ENCODE assay signal across 18 cellular contexts in genomic region chr9:75683591-75683990, GRCh38.
"Had no signal": no experiment of that assay in that cellular context is flagged by ENCODE, and none has a peak within 500 bp of the region (broad histone marks: within the 10 kb centered on the region; RNA-seq: fewer than 3 reads in every experiment).

No MANE protein-coding gene starts in this region.

- H3K36me3 ChIP-seq: adrenal gland, neutrophil, pancreas, right atrium auricular region, thoracic aorta had no signal

- DNase-seq: activated B cell treated with CpG ODN at 0.5 μM for 24 hours; activated CD4-positive, alpha-beta T cell treated with anti-CD3 and anti-CD28 coated beads for 36 hours; activated CD4-positive, alpha-beta T cell treated with anti-CD3 and anti-CD28 coated beads, Interleukin-2, amount 50 U/mL, for 4 hours; activated CD8-positive, alpha-beta memory T cell treated with anti-CD3 and anti-CD28 coated beads for 24 hours; activated CD8-positive, alpha-beta memory T cell treated with anti-CD3 and anti-CD28 coated beads, Interleukin-2, amount 50 U/mL, for 4 hours; activated T-cell treated with anti-CD3 and anti-CD28 coated beads, Interleukin-2, amount 50 U/mL, for 24 hours; adrenal gland; cerebellar nuclear complex; pancreas; psoas muscle; stimulated activated CD4-positive, alpha-beta T cell treated with anti-CD3 and anti-CD28 coated beads, Interleukin-4, amount 100 ng/mL, for 24 hours; stimulated activated naive CD4-positive, alpha-beta T cell treated with Interleukin-2 at 50 U/mL for 16 hours had no signal

- H3K27me3 ChIP-seq: adrenal gland, neutrophil, pancreas, right atrium auricular region had no signal

- H3K4me3 ChIP-seq: adrenal gland, coronary artery, pancreas, psoas muscle, right atrium auricular region, thoracic aorta had no signal

- H3K27ac ChIP-seq: adrenal gland, coronary artery, neutrophil, pancreas, psoas muscle, right atrium auricular region, thoracic aorta had no signal

- ATAC-seq: activated CD4-positive, alpha-beta T cell treated with anti-CD3 and anti-CD28 coated beads for 36 hours; activated naive CD4-positive, alpha-beta T cell treated with anti-CD3 and anti-CD28 coated beads, Interleukin-2, amount 50 U/mL, for 72 hours; activated T-helper 17 cell treated with anti-CD3 and anti-CD28 coated beads, Interleukin-2, amount 50 U/mL, for 72 hours; pancreas; psoas muscle had no signal

- H3K4me1 ChIP-seq: adrenal gland, pancreas, psoas muscle had no signal

- H3K9me3 ChIP-seq: adrenal gland, neutrophil, pancreas, psoas muscle, right atrium auricular region, thoracic aorta had no signal

- FAIRE-seq: pancreas had no signal
